1 cellular context compared by ENCODE assay signal in genomic region chr1:53025034-53025777, GRCh38.
TF ChIP-seq lines count a peak whose summit lies in the region.

No MANE protein-coding gene starts in this region.

TF ChIP-seq in HepG2, 621 proteins besides CTCF, POLR2A, EP300 and RAD21 (continued from another document and continues in another):
- TF ChIP-seq CSRNP1 (CRISPR knock-in tag; IDR thresholded peaks at IDR 0.05) (no peak), TMF1 (CRISPR knock-in tag; IDR thresholded peaks at IDR 0.05; ENCODE audit: low read depth) (no peak), YEATS2 (CRISPR knock-in tag; IDR thresholded peaks at IDR 0.05; ENCODE audit: borderline replicate concordance) (peak; percentile 45; the same call in 1 of the 2 replicates), ATRX (CRISPR knock-in tag; IDR thresholded peaks at IDR 0.05; ENCODE audit: borderline replicate concordance) (no peak), PBX2 (CRISPR knock-in tag; IDR thresholded peaks at IDR 0.05) (peak; percentile 38; the same call in 1 of the 2 replicates), MXI1 (IDR thresholded peaks at IDR 0.05; ENCODE audit: borderline replicate concordance, low read depth, low read length) (peak; percentile 97; the same call in 2 of the 3 replicates), MIER2 (CRISPR knock-in tag; IDR thresholded peaks at IDR 0.05) (0 out of 2 replicates have a peak, but pooled peaks have one; percentile 21), KAT7 (CRISPR knock-in tag; IDR thresholded peaks at IDR 0.05; ENCODE audit: borderline replicate concordance) (no peak), ZNF232 (CRISPR knock-in tag; IDR thresholded peaks at IDR 0.05; ENCODE audit: borderline replicate concordance) (peak; percentile 89; the same call in 1 of the 2 replicates), POLR2AphosphoS5 (IDR thresholded peaks at IDR 0.05; ENCODE audit: low read depth, low read length) (no peak), ADNP (CRISPR knock-in tag; IDR thresholded peaks at IDR 0.05) (no peak), HNRNPL (IDR thresholded peaks at IDR 0.05; ENCODE audit: low read depth, low read length) (no peak), ATM (IDR thresholded peaks at IDR 0.05; ENCODE audit: borderline replicate concordance) (no peak), GMEB1 (CRISPR knock-in tag; IDR thresholded peaks at IDR 0.05; ENCODE audit: borderline replicate concordance) (no peak), ZSCAN5A (CRISPR knock-in tag; IDR thresholded peaks at IDR 0.05; ENCODE audit: borderline replicate concordance) (no peak), ZNF24 (IDR thresholded peaks at IDR 0.05) (no peak), SNAPC2 (CRISPR knock-in tag; IDR thresholded peaks at IDR 0.05) (no peak), CEBPG (CRISPR knock-in tag; IDR thresholded peaks at IDR 0.05) (peak; percentile 96), GABPB1 (CRISPR knock-in tag; IDR thresholded peaks at IDR 0.05) (peak; percentile 27; the same call in 1 of the 2 replicates), ATF6 (CRISPR knock-in tag; conservative IDR thresholded peaks at IDR 0.05) (no peak), ZNF660 (CRISPR knock-in tag; IDR thresholded peaks at IDR 0.05; ENCODE audit: borderline replicate concordance, low read depth) (no peak), ZNF850 (CRISPR knock-in tag; conservative IDR thresholded peaks at IDR 0.05) (no peak), ZNF75D (CRISPR knock-in tag; IDR thresholded peaks at IDR 0.05; ENCODE audit: borderline replicate concordance) (no peak), PHB2 (IDR thresholded peaks at IDR 0.05; ENCODE audit: partially characterized antibody) (no peak), ZNF597 (CRISPR knock-in tag; IDR thresholded peaks at IDR 0.05) (no peak), ZMAT3 (CRISPR knock-in tag; conservative IDR thresholded peaks at IDR 0.05) (no peak), MEIS2 (CRISPR knock-in tag; IDR thresholded peaks at IDR 0.05) (peak; percentile 90), FOXO4 (CRISPR knock-in tag; conservative IDR thresholded peaks at IDR 0.05) (no peak), ZSCAN31 (CRISPR knock-in tag; IDR thresholded peaks at IDR 0.05; ENCODE audit: low read depth) (no peak), ZFP37 (CRISPR knock-in tag; IDR thresholded peaks at IDR 0.05; ENCODE audit: borderline replicate concordance) (no peak), CHD2 (IDR thresholded peaks at IDR 0.05; ENCODE audit: low read depth, low read length) (no peak), SRF (IDR thresholded peaks at IDR 0.05; ENCODE audit: low read depth, low read length) (no peak), ZNF598 (CRISPR knock-in tag; IDR thresholded peaks at IDR 0.05; ENCODE audit: borderline replicate concordance) (no peak), ZBTB49 (CRISPR knock-in tag; IDR thresholded peaks at IDR 0.05; ENCODE audit: borderline replicate concordance) (no peak), MXD1 (CRISPR knock-in tag; IDR thresholded peaks at IDR 0.05) (no peak), CC2D1A (CRISPR knock-in tag; IDR thresholded peaks at IDR 0.05) (no peak), JARID2 (CRISPR knock-in tag; IDR thresholded peaks at IDR 0.05; ENCODE audit: insufficient replicate concordance) (no peak), ZFP91 (CRISPR knock-in tag; IDR thresholded peaks at IDR 0.05; ENCODE audit: borderline replicate concordance) (no peak), E2F1 (CRISPR knock-in tag; IDR thresholded peaks at IDR 0.05) (no peak), SAP130 (CRISPR knock-in tag; IDR thresholded peaks at IDR 0.05; ENCODE audit: low read depth) (peak; percentile 97), PBX3 (CRISPR knock-in tag; IDR thresholded peaks at IDR 0.05; ENCODE audit: borderline replicate concordance) (no peak), HMGA1 (CRISPR knock-in tag; conservative IDR thresholded peaks at IDR 0.05) (no peak), ZSCAN9 (CRISPR knock-in tag; IDR thresholded peaks at IDR 0.05; ENCODE audit: borderline replicate concordance) (no peak), ZNF580 (CRISPR knock-in tag; IDR thresholded peaks at IDR 0.05; ENCODE audit: borderline replicate concordance, low read depth) (no peak), ZNF121 (CRISPR knock-in tag; IDR thresholded peaks at IDR 0.05) (no peak)
